In genomic region chr10:132223156-132223590, GRCh38 we compare ENCODE assay signal across 8 cellular contexts. TPM values are rescaled to one million over a fixed set of nuclear protein-coding genes. Genes with fewer than 3 reads are reported as not detected.
DNase-seq lines count a peak whose midpoint lies in the region; ATAC-seq and TF ChIP-seq lines count a peak whose summit lies in the region.

No MANE protein-coding gene starts in this region.

- H3K27me3 ChIP-seq in Peyer's patch: no peaks in the 10 kb centered on the region
- no peaks in the 10 kb centered on the region for H3K27me3 ChIP-seq in thoracic aorta (replicated peaks; ENCODE audit: insufficient read depth)

- H3K27ac Mint-ChIP-seq in activated T-helper 2 cell treated with anti-CD3 and anti-CD28 coated beads, Interferon-gamma antibody, Interleukin-2, Interleukin-4, amounts not matched to agents 10 μg/mL and 5 μg/mL and 100 μg/mL, durations not matched to agents 14 hours and 24 hours and 36 hours: no peak overlapping the region

- H3K27me3 Mint-ChIP-seq in activated T-helper 2 cell treated with anti-CD3 and anti-CD28 coated beads, Interferon-gamma antibody, Interleukin-2, Interleukin-4, amounts not matched to agents 10 μg/mL and 5 μg/mL and 100 μg/mL, durations not matched to agents 14 hours and 24 hours and 36 hours (ENCODE audit: low read depth): no peaks in the 10 kb centered on the region

- H3K9me3 ChIP-seq in Peyer's patch (no peaks in the 10 kb centered on the region), thoracic aorta (no peaks in the 10 kb centered on the region)

- H3K4me1 ChIP-seq in Peyer's patch (peaks cover 0 to 5% (median 0%) of the 10 kb centered on the region in 4 donors), thoracic aorta (ENCODE audit: control insufficient read depth in 1 of 2, low read depth in 2 of 2) (no peaks in the 10 kb centered on the region)

- in situ Hi-C loops in ACHN (cut with HindIII; ENCODE audit: low pct_ligation_motif_present, low pct_unique_long_range_greater_than_20kb, low sequenced_read_pairs): no loop called here

- no peak overlapping the region for H3K4me3 Mint-ChIP-seq in activated T-helper 2 cell treated with anti-CD3 and anti-CD28 coated beads, Interferon-gamma antibody, Interleukin-2, Interleukin-4, amounts not matched to agents 10 μg/mL and 5 μg/mL and 100 μg/mL, durations not matched to agents 14 hours and 24 hours and 36 hours (ENCODE audit: low read depth)

- ATAC-seq in GM18508 (IDR thresholded peaks at IDR 0.05; ENCODE audit: insufficient read depth, unreplicated experiment) (peak; percentile 81), HG03108 (IDR thresholded peaks at IDR 0.05; ENCODE audit: unreplicated experiment) (peak; percentile 83), thoracic aorta (ENCODE audit: insufficient number of reproducible peaks, low FRiP score, low read depth) (no peak)

- no peaks in the 10 kb centered on the region for H3K4me1 Mint-ChIP-seq in activated T-helper 2 cell treated with anti-CD3 and anti-CD28 coated beads, Interferon-gamma antibody, Interleukin-2, Interleukin-4, amounts not matched to agents 10 μg/mL and 5 μg/mL and 100 μg/mL, durations not matched to agents 14 hours and 24 hours and 36 hours (ENCODE audit: low read depth)

- TF ChIP-seq CTCF in Peyer's patch (IDR thresholded peaks at IDR 0.05) (peak; percentile 72 to 94 (median 87)), foreskin fibroblast (IDR thresholded peaks at IDR 0.05; ENCODE audit: low read depth, low read length) (peak; percentile 100), thoracic aorta (IDR thresholded peaks at IDR 0.05) (peak; percentile 62)

- H3K4me3 ChIP-seq in Peyer's patch (no peak overlapping the region), foreskin fibroblast (ENCODE audit: low read depth in 1 of 2, low read length in 2 of 2) (no peak overlapping the region), thoracic aorta (no peak overlapping the region)

- DNase-seq in ACHN (peak; percentile 91), Peyer's patch (peak; percentile 72 to 87 (median 82)), foreskin fibroblast (peak; percentile 69 to 89), nucleus accumbens (lab: John Stamatoyannopoulos, UW) (peak in 53 of 56 donors; percentile 6 to 83 (median 56)), thoracic aorta (ENCODE audit: low spot score) (peak; percentile 9)
- peak; percentile 58 for DNase-seq in activated T-helper 2 cell treated with anti-CD3 and anti-CD28 coated beads, Interferon-gamma antibody, Interleukin-2, Interleukin-4, amounts not matched to agents 10 μg/mL and 5 μg/mL and 100 μg/mL, durations not matched to agents 14 hours and 24 hours and 36 hours (ENCODE audit: low spot score)

- H3K9me3 Mint-ChIP-seq in activated T-helper 2 cell treated with anti-CD3 and anti-CD28 coated beads, Interferon-gamma antibody, Interleukin-2, Interleukin-4, amounts not matched to agents 10 μg/mL and 5 μg/mL and 100 μg/mL, durations not matched to agents 14 hours and 24 hours and 36 hours: peaks cover 5% of the 10 kb centered on the region

- no peaks in the 10 kb centered on the region for H3K36me3 Mint-ChIP-seq in activated T-helper 2 cell treated with anti-CD3 and anti-CD28 coated beads, Interferon-gamma antibody, Interleukin-2, Interleukin-4, amounts not matched to agents 10 μg/mL and 5 μg/mL and 100 μg/mL, durations not matched to agents 14 hours and 24 hours and 36 hours (ENCODE audit: low read depth)

- no peak overlapping the region for H3K27ac ChIP-seq in Peyer's patch
- no peak overlapping the region for H3K27ac ChIP-seq in thoracic aorta

- H3K36me3 ChIP-seq in Peyer's patch: no peaks in the 10 kb centered on the region
- no peaks in the 10 kb centered on the region for H3K36me3 ChIP-seq in thoracic aorta

- no peak for TF ChIP-seq POLR2A in Peyer's patch (IDR thresholded peaks at IDR 0.05)

- intact Hi-C loops in activated T-helper 2 cell treated with anti-CD3 and anti-CD28 coated beads, Interferon-gamma antibody, Interleukin-2, Interleukin-4, amounts not matched to agents 10 μg/mL and 5 μg/mL and 100 μg/mL, durations not matched to agents 14 hours and 24 hours and 36 hours (cut with micrococcal nuclease): loop anchor here (1.0 kb wide), 2 partner anchors 129 to 230 kb away; no protein-coding TSS in a partner anchor

RNA-seq across cellular contexts. Expression of gene DPYSL4, which starts 36.4 kb away (rescaled TPM):
- total RNA-seq in Peyer's patch (under 1 TPM in 1 of 4 donors, not detected in 3; 0.27 TPM), thoracic aorta (under 1 TPM in 1 of 2 donors, not detected in 1; 0.28 TPM)
- total RNA-seq in activated T-helper 2 cell treated with anti-CD3 and anti-CD28 coated beads, Interferon-gamma antibody, Interleukin-2, Interleukin-4, amounts not matched to agents 10 μg/mL and 5 μg/mL and 100 μg/mL, durations not matched to agents 14 hours and 24 hours and 36 hours: 16.5 and 17.9 TPM in 2 replicates

Comparison
In these comparisons a context has a peak if more than half of its experiments do, and no peak if none do; other contexts are left out.
1. DNase-seq: peak in every context shown above with its lines; median percentile 91 in ACHN; 82 in Peyer's patch; 79 in foreskin fibroblast; 58 in activated T-helper 2 cell treated with anti-CD3 and anti-CD28 coated beads, Interferon-gamma antibody, Interleukin-2, Interleukin-4, amounts not matched to agents 10 μg/mL and 5 μg/mL and 100 μg/mL, durations not matched to agents 14 hours and 24 hours and 36 hours; 56 in nucleus accumbens; 9 in thoracic aorta.
2. RNA of gene DPYSL4, which starts 36.4 kb away (total RNA-seq): 16.5 to 17.9 TPM in activated T-helper 2 cell treated with anti-CD3 and anti-CD28 coated beads, Interferon-gamma antibody, Interleukin-2, Interleukin-4, amounts not matched to agents 10 μg/mL and 5 μg/mL and 100 μg/mL, durations not matched to agents 14 hours and 24 hours and 36 hours; 0.28 TPM in thoracic aorta and 0.27 TPM in Peyer's patch; every median in the first group is over 10 times any median in the second.
3. Peak in every context shown above with its lines, with median percentiles within 50 percentile points of each other: CTCF ChIP-seq.